Comparison of ENCODE assay signal across 26 cellular contexts in the genomic region with DNA sequence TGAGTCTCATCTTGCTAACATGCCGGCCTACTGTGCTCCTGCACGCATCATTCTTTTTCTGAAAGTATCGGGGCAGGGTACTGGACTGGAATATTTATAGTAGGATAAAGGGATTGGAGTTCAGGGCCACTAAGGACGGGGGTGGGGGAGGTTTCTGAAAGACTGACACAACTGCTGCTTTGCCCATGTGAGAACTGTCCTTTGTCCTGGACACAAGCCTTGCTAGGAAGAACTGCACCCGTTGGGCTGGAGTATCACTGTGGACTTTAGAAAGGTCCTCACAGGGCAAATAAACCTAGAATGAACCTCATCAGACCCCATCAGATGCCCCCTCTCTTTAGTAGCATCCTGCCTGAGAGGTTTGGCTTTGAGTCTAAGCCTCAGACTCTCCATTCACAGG.
"Had no signal": no experiment of that assay in that cellular context is flagged by ENCODE, and none has a peak within 500 bp of the region (broad histone marks: within the 10 kb centered on the region; RNA-seq: fewer than 3 reads in every experiment).

No MANE protein-coding gene starts in this region.

- DNase-seq: colonic mucosa; effector CD8-positive, alpha-beta T cell; foreskin keratinocyte; heart right ventricle; hippocampal formation; left cardiac atrium; left lung; mesendoderm; midbrain; nephron progenitor cell; stimulated activated CD4-positive, alpha-beta T cell treated with anti-CD3 and anti-CD28 coated beads, Interleukin-12 subunit alpha, Interleukin-12 subunit beta, amount 100 ng/mL, for 4 hours; stimulated activated CD4-positive, alpha-beta T cell treated with anti-CD3 and anti-CD28 coated beads, Interleukin-1b, Interleukin-23, amount 100 ng/mL, for 48 hours; stimulated activated CD4-positive, alpha-beta T cell treated with anti-CD3 and anti-CD28 coated beads, Interleukin-4, amount 100 ng/mL, for 1 hour; stimulated activated CD8-positive, alpha-beta memory T cell treated with anti-CD3 and anti-CD28 coated beads, Interleukin-4, amount 100 ng/mL, for 48 hours; stimulated activated naive CD4-positive, alpha-beta T cell; stimulated activated naive CD8-positive, alpha-beta T cell treated with anti-CD3 and anti-CD28 coated beads, Interleukin-15, amount 100 ng/mL, for 72 hours; thyroid gland; trophoblast cell had no signal

- H3K9me3 ChIP-seq: colonic mucosa, left lung, right lobe of liver, thyroid gland had no signal

- H3K9me3 Mint-ChIP-seq: dendritic cell treated with granulocyte-macrophage colony-stimulating factor and Interleukin-4, amounts not matched to agents 40 ng/mL and 50 ng/mL, for 4 days; nephron progenitor cell; stimulated activated naive CD8-positive, alpha-beta T cell treated with anti-CD3 and anti-CD28 coated beads, Interleukin-15, amount 100 ng/mL, for 72 hours had no signal

- H3K27ac ChIP-seq: colonic mucosa, esophagus muscularis mucosa, foreskin keratinocyte, gastroesophageal sphincter, heart right ventricle, left lung, parathyroid adenoma, right lobe of liver, thyroid gland had no signal

- H3K79me2 ChIP-seq: parathyroid adenoma had no signal

- H3K4me1 Mint-ChIP-seq: naive thymus-derived CD8-positive, alpha-beta T cell; stimulated activated naive CD8-positive, alpha-beta T cell treated with anti-CD3 and anti-CD28 coated beads, Interleukin-15, amount 100 ng/mL, for 72 hours had no signal

- ATAC-seq: foreskin keratinocyte; gastroesophageal sphincter; heart right ventricle; left cardiac atrium; left lung; naive thymus-derived CD8-positive, alpha-beta T cell; right lobe of liver; stimulated activated naive CD8-positive, alpha-beta T cell treated with anti-CD3 and anti-CD28 coated beads, Interleukin-15, amount 100 ng/mL, for 72 hours had no signal

- H3K27me3 ChIP-seq: colonic mucosa, left lung, right lobe of liver, thyroid gland had no signal

- H3K9ac ChIP-seq: parathyroid adenoma had no signal

- H2AFZ ChIP-seq: parathyroid adenoma had no signal

- H3K27me3 Mint-ChIP-seq: stimulated activated naive CD8-positive, alpha-beta T cell treated with anti-CD3 and anti-CD28 coated beads, Interleukin-15, amount 100 ng/mL, for 72 hours had no signal

- H3K27ac Mint-ChIP-seq: dendritic cell treated with granulocyte-macrophage colony-stimulating factor and Interleukin-4, amounts not matched to agents 40 ng/mL and 50 ng/mL, for 4 days; naive thymus-derived CD8-positive, alpha-beta T cell; nephron progenitor cell; progenitor cell of endocrine pancreas; stimulated activated naive CD8-positive, alpha-beta T cell treated with anti-CD3 and anti-CD28 coated beads, Interleukin-15, amount 100 ng/mL, for 72 hours had no signal

- H3K4me2 ChIP-seq: smooth muscle cell had no signal

- H3K4me1 ChIP-seq: colonic mucosa, esophagus muscularis mucosa, foreskin keratinocyte, gastroesophageal sphincter, heart right ventricle, left lung, parathyroid adenoma, right lobe of liver, thyroid gland had no signal

- H3K4me3 ChIP-seq: colonic mucosa, esophagus muscularis mucosa, gastroesophageal sphincter, heart right ventricle, left lung, right lobe of liver, smooth muscle cell, thyroid gland had no signal

- H3K36me3 Mint-ChIP-seq: naive thymus-derived CD8-positive, alpha-beta T cell had no signal

- H3K36me3 ChIP-seq: colonic mucosa, esophagus muscularis mucosa, gastroesophageal sphincter, heart right ventricle, left lung, right lobe of liver, thyroid gland had no signal

- H3K4me3 Mint-ChIP-seq: dendritic cell treated with granulocyte-macrophage colony-stimulating factor and Interleukin-4, amounts not matched to agents 40 ng/mL and 50 ng/mL, for 4 days; naive thymus-derived CD8-positive, alpha-beta T cell; nephron progenitor cell; stimulated activated naive CD8-positive, alpha-beta T cell treated with anti-CD3 and anti-CD28 coated beads, Interleukin-15, amount 100 ng/mL, for 72 hours had no signal
